In the genomic region with DNA sequence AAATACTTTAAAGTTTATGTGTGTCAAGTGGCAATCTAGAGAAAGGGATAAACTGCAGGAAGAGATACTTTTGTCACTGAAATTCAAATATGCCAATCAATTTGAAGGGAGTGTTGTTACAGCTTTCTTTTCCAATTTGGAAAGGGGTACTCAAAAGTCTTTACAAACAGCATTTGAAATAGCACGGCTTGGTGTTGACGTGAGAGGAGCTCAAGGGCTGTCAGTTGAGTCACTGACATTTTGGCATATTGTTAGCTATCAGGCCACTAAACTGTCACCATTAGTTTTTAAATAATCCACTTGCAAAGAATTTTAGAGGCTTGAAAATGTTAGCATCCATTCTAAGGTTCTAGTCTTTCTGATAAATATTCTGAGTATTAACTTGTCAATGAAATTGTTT, we compare ENCODE assay signal across 11 cellular contexts.
"Had no signal": no experiment of that assay in that cellular context is flagged by ENCODE, and none has a peak within 500 bp of the region (broad histone marks: within the 10 kb centered on the region; RNA-seq: fewer than 3 reads in every experiment).

No MANE protein-coding gene starts in this region.

- H3K9me3 ChIP-seq: HAP-1 had no signal

- H3K36me3 ChIP-seq: HAP-1 had no signal

- H3K4me1 ChIP-seq: HAP-1 had no signal

- FAIRE-seq: HTR-8/SVneo, K562 had no signal

- H3K4me3 ChIP-seq: GM23248, HAP-1, K562 had no signal

- DNase-seq: GM23248, GOT3, H7, HFFc6, IMR-90, KG1 had no signal

- H3K27ac ChIP-seq: GM23248, HL-60 had no signal

- H3K9ac ChIP-seq: GM23248 had no signal

- ATAC-seq: HCT116, K562 had no signal

- H2AFZ ChIP-seq: GM23248 had no signal
